29 cellular contexts compared by ENCODE assay signal in genomic region chr11:134768463-134768862, GRCh38.
"Had no signal": no experiment of that assay in that cellular context is flagged by ENCODE, and none has a peak within 500 bp of the region (broad histone marks: within the 10 kb centered on the region; RNA-seq: fewer than 3 reads in every experiment).

No MANE protein-coding gene starts in this region.

- H3K27ac Mint-ChIP-seq: dendritic cell treated with granulocyte-macrophage colony-stimulating factor and Interleukin-4, amounts not matched to agents 40 ng/mL and 50 ng/mL, for 4 days; effector memory CD8-positive, alpha-beta T cell; endodermal cell had no signal

- H3K4me3 ChIP-seq: colonic mucosa, coronary artery, dorsolateral prefrontal cortex, esophagus muscularis mucosa, esophagus squamous epithelium, gastrocnemius medialis, gastroesophageal sphincter, heart left ventricle, heart right ventricle had no signal

- FAIRE-seq: colon, endometrium, endothelial cell of umbilical vein, frontal cortex had no signal

- H3K27me3 ChIP-seq: colonic mucosa, foreskin keratinocyte, gastroesophageal sphincter, heart left ventricle had no signal

- DNase-seq: colonic mucosa; cortex of kidney; dermis blood vessel endothelial cell; dorsolateral prefrontal cortex; effector CD4-positive, alpha-beta T cell; effector CD8-positive, alpha-beta T cell; effector memory CD4-positive, alpha-beta T cell; effector memory CD8-positive, alpha-beta T cell; erythroblast; esophagus squamous epithelium; foreskin fibroblast; foreskin keratinocyte; foreskin melanocyte; gastrocnemius medialis; glutamatergic neuron; head of caudate nucleus; heart left ventricle; heart right ventricle had no signal

- H3K36me3 ChIP-seq: colonic mucosa, esophagus muscularis mucosa, esophagus squamous epithelium, gastrocnemius medialis, gastroesophageal sphincter, heart left ventricle, heart right ventricle had no signal

- ATAC-seq: effector memory CD8-positive, alpha-beta T cell; esophagus mucosa; foreskin keratinocyte; gastrocnemius medialis; gastroesophageal sphincter; heart left ventricle; heart right ventricle had no signal

- H3K4me1 Mint-ChIP-seq: endodermal cell had no signal

- H3K27ac ChIP-seq: colonic mucosa, coronary artery, dorsolateral prefrontal cortex, epithelial cell of prostate, esophagus muscularis mucosa, esophagus squamous epithelium, foreskin keratinocyte, gastrocnemius medialis, gastroesophageal sphincter, heart left ventricle, heart right ventricle had no signal

- H3K4me1 ChIP-seq: colonic mucosa, esophagus muscularis mucosa, esophagus squamous epithelium, foreskin keratinocyte, gastrocnemius medialis, gastroesophageal sphincter, heart left ventricle, heart right ventricle had no signal

- H3K9me3 ChIP-seq: colonic mucosa, gastrocnemius medialis had no signal

- H3K27me3 Mint-ChIP-seq: dendritic cell treated with granulocyte-macrophage colony-stimulating factor and Interleukin-4, amounts not matched to agents 40 ng/mL and 50 ng/mL, for 4 days had no signal

- H3K4me3 Mint-ChIP-seq: dendritic cell treated with granulocyte-macrophage colony-stimulating factor and Interleukin-4, amounts not matched to agents 40 ng/mL and 50 ng/mL, for 4 days; effector memory CD8-positive, alpha-beta T cell; endodermal cell had no signal
